ENCODE assay signal across 13 cellular contexts in genomic region chr15:56356616-56357015, GRCh38. TPM values are rescaled to one million over a fixed set of nuclear protein-coding genes. Genes with fewer than 3 reads are reported as not detected.
A peak's percentile ranks its signal among the peaks of the same experiment; 100 is the strongest.
DNase-seq lines count a peak whose midpoint lies in the region; ATAC-seq, FAIRE-seq and TF ChIP-seq lines count a peak whose summit lies in the region.
"Had no signal": no experiment of that assay in that cellular context is flagged by ENCODE, and none has a peak within 500 bp of the region (broad histone marks: within the 10 kb centered on the region; RNA-seq: fewer than 3 reads in every experiment).

No MANE protein-coding gene starts in this region.

- POLR2A ChIA-PET in BJ (lab: Charles Lee), result no interaction called here
- POLR2A ChIA-PET in activated CD8-positive, alpha-beta T cell treated with anti-CD3 and anti-CD28 coated beads, Interleukin-2, amount 10 ng/mL, durations not matched to agents 7 days and 5 days (lab: Charles Lee), result no interaction called here

- no peaks in the 10 kb centered on the region for H3K36me3 Mint-ChIP-seq in astrocyte (ENCODE audit: low read depth, unreplicated experiment)
- H3K36me3 Mint-ChIP-seq in activated CD8-positive, alpha-beta T cell treated with anti-CD3 and anti-CD28 coated beads, Interleukin-2, amount 10 ng/mL, durations not matched to agents 7 days and 5 days (ENCODE audit: low read depth), result no peaks in the 10 kb centered on the region
- H3K36me3 Mint-ChIP-seq: IgD-negative memory B cell had no signal

- WGBS in stomach, 5 donors, result 24 to 61% (median 45%) methylated on average over 2 of the region's 2 CpGs

- intact Hi-C loops in colonic mucosa (cut with DNase I), result no loop called here
- intact Hi-C loops in stomach (cut with DNase I; ENCODE audit: low total_unique reads), result no loop called here

- no peaks in the 10 kb centered on the region for H4K20me1 ChIP-seq in astrocyte (ENCODE audit: insufficient read depth, low read length)

- no peak for TF ChIP-seq POLR2A in stomach (IDR thresholded peaks at IDR 0.05)

- no peak for FAIRE-seq in astrocyte (lab: Jason Lieb, UNC)

- TF ChIP-seq CTCF in BJ (IDR thresholded peaks at IDR 0.05; ENCODE audit: insufficient read depth, low read depth, low read length) (no peak), astrocyte (IDR thresholded peaks at IDR 0.05; ENCODE audit: insufficient read depth, low read depth, low read length) (no peak), colonic mucosa (IDR thresholded peaks at IDR 0.05) (no peak), stomach (IDR thresholded peaks at IDR 0.05) (no peak)

- H3K79me2 ChIP-seq in astrocyte (ENCODE audit: insufficient read depth, low read length), result no peaks in the 10 kb centered on the region

- H3K27me3 ChIP-seq in BJ (ENCODE audit: control insufficient read depth, insufficient read depth, low read length), result no peaks in the 10 kb centered on the region
- H3K27me3 ChIP-seq in astrocyte (ENCODE audit: insufficient read depth, low read length), result no peaks in the 10 kb centered on the region
- no peaks in the 10 kb centered on the region for H3K27me3 ChIP-seq in colonic mucosa
- H3K27me3 ChIP-seq in stomach, result no peaks in the 10 kb centered on the region
- H3K27me3 ChIP-seq: dorsolateral prefrontal cortex had no signal

- H3K4me1 ChIP-seq in astrocyte (ENCODE audit: insufficient read depth, low read length), result no peaks in the 10 kb centered on the region
- H3K4me1 ChIP-seq in colonic mucosa, result no peaks in the 10 kb centered on the region
- no peaks in the 10 kb centered on the region for H3K4me1 ChIP-seq in stomach

- no peaks in the 10 kb centered on the region for H3K9me3 Mint-ChIP-seq in astrocyte (ENCODE audit: unreplicated experiment)
- no peaks in the 10 kb centered on the region for H3K9me3 Mint-ChIP-seq in activated CD8-positive, alpha-beta T cell treated with anti-CD3 and anti-CD28 coated beads, Interleukin-2, amount 10 ng/mL, durations not matched to agents 7 days and 5 days (ENCODE audit: insufficient read depth)
- H3K9me3 Mint-ChIP-seq: IgD-negative memory B cell had no signal

- no peaks in the 10 kb centered on the region for H3K27me3 Mint-ChIP-seq in astrocyte (ENCODE audit: low read depth, unreplicated experiment)
- peaks cover 19% of the 10 kb centered on the region for H3K27me3 Mint-ChIP-seq in activated CD8-positive, alpha-beta T cell treated with anti-CD3 and anti-CD28 coated beads, Interleukin-2, amount 10 ng/mL, durations not matched to agents 7 days and 5 days (ENCODE audit: low read depth)
- H3K27me3 Mint-ChIP-seq: IgD-negative memory B cell had no signal

- H3K27ac Mint-ChIP-seq in astrocyte (ENCODE audit: unreplicated experiment), result no peak overlapping the region
- no peak overlapping the region for H3K27ac Mint-ChIP-seq in activated CD8-positive, alpha-beta T cell treated with anti-CD3 and anti-CD28 coated beads, Interleukin-2, amount 10 ng/mL, durations not matched to agents 7 days and 5 days
- H3K27ac Mint-ChIP-seq: IgD-negative memory B cell had no signal

- H3K4me3 Mint-ChIP-seq in astrocyte (ENCODE audit: unreplicated experiment), result no peak overlapping the region
- no peak overlapping the region for H3K4me3 Mint-ChIP-seq in activated CD8-positive, alpha-beta T cell treated with anti-CD3 and anti-CD28 coated beads, Interleukin-2, amount 10 ng/mL, durations not matched to agents 7 days and 5 days
- H3K4me3 Mint-ChIP-seq: IgD-negative memory B cell had no signal

- H3K4me2 ChIP-seq in astrocyte (ENCODE audit: low read length), result no peak overlapping the region

- H3K9me3 ChIP-seq in astrocyte (ENCODE audit: insufficient read depth, low read depth, low read length) (no peaks in the 10 kb centered on the region), colonic mucosa (no peaks in the 10 kb centered on the region), stomach (peaks cover 0 to under 1% (median 0%) of the 10 kb centered on the region in 4 donors)

- peak; percentile 7 for DNase-seq in BJ (ENCODE audit: low read depth)
- DNase-seq in astrocyte (ENCODE audit: low read depth), result peak; percentile 72
- no peak for DNase-seq in colonic mucosa
- no peak for DNase-seq in stomach
- DNase-seq in activated CD8-positive, alpha-beta T cell treated with anti-CD3 and anti-CD28 coated beads, Interleukin-2, amount 10 ng/mL, durations not matched to agents 7 days and 5 days, result no peak
- DNase-seq: dorsolateral prefrontal cortex, Right ventricle myocardium superior, substantia nigra had no signal

- H3K9ac ChIP-seq in astrocyte (ENCODE audit: low read length), result no peak overlapping the region
- H3K9ac ChIP-seq in colonic mucosa (ENCODE audit: low read depth in 2 of 2, low read length in 2 of 2), result no peak overlapping the region

- H3K27ac ChIP-seq in astrocyte (ENCODE audit: low read depth, low read length) (no peak overlapping the region), colonic mucosa (no peak overlapping the region), stomach (no peak overlapping the region)
- H3K27ac ChIP-seq: C4-2B, dorsolateral prefrontal cortex had no signal

- no peak for TF ChIP-seq EP300 in stomach (IDR thresholded peaks at IDR 0.05)

- peak; percentile 64 for ATAC-seq in GM19455 (IDR thresholded peaks at IDR 0.05; ENCODE audit: unreplicated experiment)
- peak; percentile 73 for ATAC-seq in HG03442 (IDR thresholded peaks at IDR 0.05; ENCODE audit: unreplicated experiment)
- no peak for ATAC-seq in HG03521 (IDR thresholded peaks at IDR 0.05; ENCODE audit: unreplicated experiment)
- ATAC-seq in activated CD8-positive, alpha-beta T cell treated with anti-CD3 and anti-CD28 coated beads, Interleukin-2, amount 10 ng/mL, durations not matched to agents 7 days and 5 days, result no peak

- no peak overlapping the region for H2AFZ ChIP-seq in astrocyte (ENCODE audit: low read depth, low read length)

- no peaks in the 10 kb centered on the region for H3K36me3 ChIP-seq in BJ (ENCODE audit: control insufficient read depth, insufficient read depth, low read length)
- no peaks in the 10 kb centered on the region for H3K36me3 ChIP-seq in astrocyte (ENCODE audit: insufficient read depth, low read length)
- H3K36me3 ChIP-seq in colonic mucosa, result no peaks in the 10 kb centered on the region
- no peaks in the 10 kb centered on the region for H3K36me3 ChIP-seq in stomach

- CTCF ChIA-PET in BJ (lab: Yijun Ruan, JAX), result interaction anchor here (1.8 kb wide), 1 partner anchor 14 kb away, joined by 6 read pairs; no protein-coding TSS in a partner anchor
- CTCF ChIA-PET in activated CD8-positive, alpha-beta T cell treated with anti-CD3 and anti-CD28 coated beads, Interleukin-2, amount 10 ng/mL, durations not matched to agents 7 days and 5 days (lab: Charles Lee), result no interaction called here

- peaks cover 12% of the 10 kb centered on the region for H3K4me1 Mint-ChIP-seq in astrocyte (ENCODE audit: low read depth, unreplicated experiment)
- H3K4me1 Mint-ChIP-seq in activated CD8-positive, alpha-beta T cell treated with anti-CD3 and anti-CD28 coated beads, Interleukin-2, amount 10 ng/mL, durations not matched to agents 7 days and 5 days (ENCODE audit: low read depth), result no peaks in the 10 kb centered on the region

- no peak overlapping the region for H3K4me3 ChIP-seq in BJ (ENCODE audit: low read depth, low read length)
- no peak overlapping the region for H3K4me3 ChIP-seq in astrocyte (ENCODE audit: insufficient read depth, low read depth, low read length)
- H3K4me3 ChIP-seq in colonic mucosa, result no peak overlapping the region
- no peak overlapping the region for H3K4me3 ChIP-seq in stomach
- H3K4me3 ChIP-seq: dorsolateral prefrontal cortex had no signal

RNA-seq across cellular contexts. Expression of gene TEX9, which starts 8.6 kb away (rescaled TPM):
- polyA plus RNA-seq in BJ (2011; rRNA removed), result 0.72 and 1.4 TPM in 2 replicates
- polyA minus RNA-seq in BJ (2011; rRNA and poly(A)+ RNA removed), result 0.72 and 2.6 TPM in 2 replicates
- total RNA-seq in astrocyte, result 10.3 and 11.0 TPM in 2 replicates
- 1 to 10 TPM; 5.4 to 5.9 TPM for total RNA-seq in colonic mucosa
- total RNA-seq in stomach, result 10 to 100 TPM in 2 of 5 donors, 1 to 10 TPM in 3; 1.8 to 27.4 (median 9.8) TPM
- polyA plus RNA-seq in stomach, result 1 to 10 TPM; 3.8 to 5.5 (median 5.3) TPM
- under 1 TPM in 1 of 2 experiments, not detected in 1; 0.60 TPM for total RNA-seq in activated CD8-positive, alpha-beta T cell treated with anti-CD3 and anti-CD28 coated beads, Interleukin-2, amount 10 ng/mL, durations not matched to agents 7 days and 5 days

Comparison
In these comparisons a context has a peak if more than half of its experiments do, and no peak if none do; other contexts are left out.
1. DNase-seq: peak in BJ (single experiment) and astrocyte (single experiment); none in colonic mucosa (single experiment), stomach (single experiment) and activated CD8-positive, alpha-beta T cell treated with anti-CD3 and anti-CD28 coated beads, Interleukin-2, amount 10 ng/mL, durations not matched to agents 7 days and 5 days (single experiment).
2. ATAC-seq: peak in GM19455 (single experiment) and HG03442 (single experiment); none in HG03521 (single experiment) and activated CD8-positive, alpha-beta T cell treated with anti-CD3 and anti-CD28 coated beads, Interleukin-2, amount 10 ng/mL, durations not matched to agents 7 days and 5 days (single experiment).